ENCODE assay signal across 21 cellular contexts in the genomic region with DNA sequence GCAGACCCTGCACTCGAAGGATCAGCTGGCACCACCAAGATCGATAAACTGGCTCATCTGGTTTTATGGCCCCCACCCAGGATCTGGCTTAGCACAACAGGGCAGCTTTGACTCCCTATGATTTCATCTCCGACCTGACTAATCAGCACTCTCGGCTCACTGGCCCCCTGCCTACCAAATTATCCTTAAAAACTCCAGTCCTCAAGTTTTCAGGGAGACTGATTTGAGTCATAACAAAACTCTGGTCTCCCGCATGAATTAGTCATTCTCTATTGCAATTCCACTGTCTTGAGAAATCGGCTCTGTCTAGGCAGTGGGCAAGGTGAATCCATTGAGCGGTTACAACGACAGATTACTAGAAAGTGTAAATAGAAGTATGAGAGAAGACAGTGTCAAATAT.
"Had no signal": no experiment of that assay in that cellular context is flagged by ENCODE, and none has a peak within 500 bp of the region (broad histone marks: within the 10 kb centered on the region; RNA-seq: fewer than 3 reads in every experiment).

No MANE protein-coding gene starts in this region.

- H3K27me3 Mint-ChIP-seq: activated CD4-positive, alpha-beta T cell treated with anti-CD3 and anti-CD28 coated beads, Interleukin-2, amount 10 ng/mL, durations not matched to agents 7 days and 5 days; activated naive CD4-positive, alpha-beta T cell treated with anti-CD3 and anti-CD28 coated beads, Interleukin-2, amount 50 U/mL, for 24 hours; activated naive CD8-positive, alpha-beta T cell treated with anti-CD3 and anti-CD28 coated beads, Interleukin-2, amount 50 U/mL, for 24 hours had no signal

- H3K9me3 Mint-ChIP-seq: activated CD4-positive, alpha-beta T cell treated with anti-CD3 and anti-CD28 coated beads, Interleukin-2, amount 10 ng/mL, durations not matched to agents 7 days and 5 days; activated CD8-positive, alpha-beta T cell treated with anti-CD3 and anti-CD28 coated beads for 36 hours; activated naive CD4-positive, alpha-beta T cell treated with anti-CD3 and anti-CD28 coated beads, Interleukin-2, amount 50 U/mL, for 24 hours; activated naive CD8-positive, alpha-beta T cell treated with anti-CD3 and anti-CD28 coated beads, Interleukin-2, amount 50 U/mL, for 24 hours; activated T-helper 2 cell treated with anti-CD3 and anti-CD28 coated beads, Interferon-gamma antibody, Interleukin-2, Interleukin-4, amounts not matched to agents 10 μg/mL and 5 μg/mL and 100 μg/mL, durations not matched to agents 14 hours and 24 hours and 36 hours; naive thymus-derived CD4-positive, alpha-beta T cell had no signal

- H3K36me3 ChIP-seq: ovary, right lobe of liver, tibial nerve had no signal

- H3K4me3 Mint-ChIP-seq: activated CD4-positive, alpha-beta T cell treated with anti-CD3 and anti-CD28 coated beads, Interleukin-2, amount 10 ng/mL, durations not matched to agents 7 days and 5 days; activated CD8-positive, alpha-beta T cell treated with anti-CD3 and anti-CD28 coated beads for 36 hours; activated naive CD4-positive, alpha-beta T cell treated with anti-CD3 and anti-CD28 coated beads, Interleukin-2, amount 50 U/mL, for 24 hours; activated naive CD8-positive, alpha-beta T cell treated with anti-CD3 and anti-CD28 coated beads, Interleukin-2, amount 50 U/mL, for 24 hours; naive thymus-derived CD4-positive, alpha-beta T cell; WTC11 had no signal

- H3K27ac ChIP-seq: ovary, right lobe of liver, tibial nerve had no signal

- H3K27ac Mint-ChIP-seq: activated CD4-positive, alpha-beta T cell treated with anti-CD3 and anti-CD28 coated beads, Interleukin-2, amount 10 ng/mL, durations not matched to agents 7 days and 5 days; activated CD8-positive, alpha-beta T cell treated with anti-CD3 and anti-CD28 coated beads for 36 hours; activated naive CD4-positive, alpha-beta T cell treated with anti-CD3 and anti-CD28 coated beads, Interleukin-2, amount 50 U/mL, for 24 hours; activated naive CD8-positive, alpha-beta T cell treated with anti-CD3 and anti-CD28 coated beads, Interleukin-2, amount 50 U/mL, for 24 hours; activated T-helper 2 cell treated with anti-CD3 and anti-CD28 coated beads, Interferon-gamma antibody, Interleukin-2, Interleukin-4, amounts not matched to agents 10 μg/mL and 5 μg/mL and 100 μg/mL, durations not matched to agents 14 hours and 24 hours and 36 hours; naive thymus-derived CD4-positive, alpha-beta T cell; progenitor cell of endocrine pancreas; WTC11 had no signal

- H3K27me3 ChIP-seq: ovary, right lobe of liver, tibial nerve had no signal

- H3K4me1 Mint-ChIP-seq: activated CD4-positive, alpha-beta T cell treated with anti-CD3 and anti-CD28 coated beads, Interleukin-2, amount 10 ng/mL, durations not matched to agents 7 days and 5 days; activated naive CD4-positive, alpha-beta T cell treated with anti-CD3 and anti-CD28 coated beads, Interleukin-2, amount 50 U/mL, for 24 hours; activated naive CD8-positive, alpha-beta T cell treated with anti-CD3 and anti-CD28 coated beads, Interleukin-2, amount 50 U/mL, for 24 hours; naive thymus-derived CD4-positive, alpha-beta T cell had no signal

- H3K9me3 ChIP-seq: ovary, right lobe of liver, tibial nerve had no signal

- H3K36me3 Mint-ChIP-seq: activated naive CD4-positive, alpha-beta T cell treated with anti-CD3 and anti-CD28 coated beads, Interleukin-2, amount 50 U/mL, for 24 hours; naive thymus-derived CD4-positive, alpha-beta T cell; WTC11 had no signal

- DNase-seq: activated CD4-positive, alpha-beta T cell treated with anti-CD3 and anti-CD28 coated beads for 1 hour; activated CD4-positive, alpha-beta T cell treated with anti-CD3 and anti-CD28 coated beads, Interleukin-2, amount 10 ng/mL, durations not matched to agents 7 days and 5 days; activated CD8-positive, alpha-beta T cell treated with anti-CD3 and anti-CD28 coated beads for 36 hours; activated naive CD8-positive, alpha-beta T cell treated with anti-CD3 and anti-CD28 coated beads, Interleukin-2, amount 50 U/mL, for 24 hours; activated T-cell treated with anti-CD3 and anti-CD28 coated beads, Interleukin-2, amount 50 U/mL, for 48 hours; amygdala; effector CD8-positive, alpha-beta T cell; erythroblast; foreskin fibroblast; midbrain; naive thymus-derived CD4-positive, alpha-beta T cell; ovary; right lobe of liver; stimulated activated CD4-positive, alpha-beta T cell treated with anti-CD3 and anti-CD28 coated beads, Interleukin-2, amount 100 ng/mL, for 48 hours; stimulated activated naive CD4-positive, alpha-beta T cell treated with Interleukin-2 at 50 U/mL for 16 hours; T-helper 2 cell had no signal

- H3K4me1 ChIP-seq: right lobe of liver, tibial nerve had no signal

- H3K4me3 ChIP-seq: ovary, right lobe of liver, tibial nerve had no signal
